Comparison of ENCODE assay signal across 8 cellular contexts in genomic region chr20:49811825-49812462, GRCh38. TPM values are rescaled to one million over a fixed set of nuclear protein-coding genes. Genes with fewer than 3 reads are reported as not detected.
DNase-seq lines count a peak whose midpoint lies in the region; ATAC-seq, FAIRE-seq and TF ChIP-seq lines count a peak whose summit lies in the region.

No MANE protein-coding gene starts in this region.

- H3K4me3 ChIP-seq in iPS DF 6.9 (ENCODE audit: low read length) (peak overlapping the region; percentile 92; the same call in 1 of the 2 replicates), small intestine (ENCODE audit: low read depth in 1 of 2, low read length in 2 of 2) (peak overlapping the region; percentile 66 to 67)

- FAIRE-seq in small intestine (lab: Jason Lieb, UNC): no peak

- H3K27me3 Mint-ChIP-seq in CD4-positive, alpha-beta T cell: no peaks in the 10 kb centered on the region
- H3K27me3 Mint-ChIP-seq in activated naive CD8-positive, alpha-beta T cell: no peaks in the 10 kb centered on the region

- intact Hi-C loops in CD4-positive, alpha-beta T cell (cut with DNase I, micrococcal nuclease): loop anchor here (2.0 to 10.0 kb wide), 6 partner anchors 97 to 923 kb away; partner anchors contain the start of genes B4GALT5 (in 2 of the 2), SPATA2 (in 2 of the 2), PARD6B (in 1 of the 2) and UBE2V1 (in 1 of the 2)

- 0 out of 2 replicates have a peak, but pooled peaks cover 3% of the 10 kb centered on the region for H3K36me3 ChIP-seq in iPS DF 6.9 (ENCODE audit: control insufficient read depth, insufficient read depth, low read length)
- H3K36me3 ChIP-seq in small intestine (ENCODE audit: control insufficient read depth in 2 of 2, insufficient read depth in 2 of 2, low read length in 2 of 2): peaks cover 0 to 2% of the 10 kb centered on the region in 2 donors

- no peak for ATAC-seq in CD4-positive, alpha-beta T cell (ENCODE audit: poor library complexity)
- ATAC-seq in HG03378 (IDR thresholded peaks at IDR 0.05; ENCODE audit: unreplicated experiment): peak; percentile 19

- POLR2A ChIA-PET in CD4-positive, alpha-beta T cell (lab: Charles Lee): interaction anchor here (1.0 to 2.0 kb wide), 10 partner anchors 12 to 379 kb away, joined by 3 to 18 read pairs (median 4); partner anchors contain the start of genes B4GALT5, CEBPB, RNF114 and SPATA2

- peak overlapping the region; percentile 97 for H3K27ac Mint-ChIP-seq in CD4-positive, alpha-beta T cell
- peak overlapping the region; percentile 86 for H3K27ac Mint-ChIP-seq in activated naive CD8-positive, alpha-beta T cell

- H3K27me3 ChIP-seq in CD4-positive, alpha-beta T cell (ENCODE audit: control insufficient read depth, insufficient read depth, low read length): no peaks in the 10 kb centered on the region
- H3K27me3 ChIP-seq in iPS DF 6.9 (ENCODE audit: control insufficient read depth, insufficient read depth, low read length) (no peaks in the 10 kb centered on the region), small intestine (ENCODE audit: control insufficient read depth in 2 of 2, insufficient read depth in 2 of 2, low read length in 2 of 2) (no peaks in the 10 kb centered on the region)

- CTCF ChIA-PET in CD4-positive, alpha-beta T cell (lab: Charles Lee): interaction anchor here (1.2 kb wide), 1 partner anchor 10 kb away, joined by 5 read pairs; no protein-coding TSS in a partner anchor

- H3K4me1 Mint-ChIP-seq in CD4-positive, alpha-beta T cell (ENCODE audit: low read depth): peaks cover 35% of the 10 kb centered on the region
- peaks cover 37% of the 10 kb centered on the region for H3K4me1 Mint-ChIP-seq in activated naive CD8-positive, alpha-beta T cell (ENCODE audit: low read depth)

- TF ChIP-seq CTCF in CD4-positive, alpha-beta T cell (IDR thresholded peaks at IDR 0.05): no peak

- H3K9me3 Mint-ChIP-seq in CD4-positive, alpha-beta T cell: no peaks in the 10 kb centered on the region
- H3K9me3 Mint-ChIP-seq in activated naive CD8-positive, alpha-beta T cell (ENCODE audit: low read depth): no peaks in the 10 kb centered on the region

- WGBS in iPS DF 6.9 (ENCODE audit: insufficient coverage, insufficient read length): no CpG with 5 or more reads among the region's 10 CpGs
- WGBS in small intestine, 3 donors: 10 to 22% (median 21%) methylated on average over 10 of the region's 10 CpGs

- peak overlapping the region; percentile 89 for H3K27ac ChIP-seq in CD4-positive, alpha-beta T cell (ENCODE audit: low read depth, low read length)
- H3K27ac ChIP-seq in iPS DF 6.9 (ENCODE audit: low read length): no peak overlapping the region
- peak overlapping the region; percentile 88 to 91 for H3K27ac ChIP-seq in small intestine (ENCODE audit: low read depth in 1 of 2, low read length in 1 of 2)

- no peak for DNase-seq in CD4-positive, alpha-beta T cell
- no peak for DNase-seq in iPS DF 6.9 (ENCODE audit: low read depth, low spot score)
- no peak for DNase-seq in small intestine
- DNase-seq in AG08396 (ENCODE audit: low spot score): no peak
- DNase-seq in stimulated activated CD4-positive, alpha-beta T cell treated with anti-CD3 and anti-CD28 coated beads, Interleukin-4, amount 100 ng/mL, for 4 hours: no peak
- no peak for DNase-seq in CD1c-positive myeloid dendritic cell (ENCODE audit: extremely low spot score)

- peaks cover 37% of the 10 kb centered on the region for H3K36me3 Mint-ChIP-seq in CD4-positive, alpha-beta T cell (ENCODE audit: low read depth)
- H3K36me3 Mint-ChIP-seq in activated naive CD8-positive, alpha-beta T cell: peaks cover 3% of the 10 kb centered on the region

- peaks cover 2% of the 10 kb centered on the region; the same call in 1 of the 2 replicates for H3K4me1 ChIP-seq in iPS DF 6.9 (ENCODE audit: control insufficient read depth, insufficient read depth, low read length)
- peaks cover 2 to 5% of the 10 kb centered on the region in 2 donors for H3K4me1 ChIP-seq in small intestine (ENCODE audit: control insufficient read depth in 2 of 2, insufficient read depth in 1 of 2, low read depth in 1 of 2, low read length in 1 of 2)

- peak overlapping the region; percentile 93 for H3K4me3 Mint-ChIP-seq in CD4-positive, alpha-beta T cell
- peak overlapping the region; percentile 87 for H3K4me3 Mint-ChIP-seq in activated naive CD8-positive, alpha-beta T cell

- no peaks in the 10 kb centered on the region for H3K9me3 ChIP-seq in CD4-positive, alpha-beta T cell (ENCODE audit: control insufficient read depth, low read length)
- H3K9me3 ChIP-seq in iPS DF 6.9 (ENCODE audit: control insufficient read depth, insufficient read depth, low read length) (no peaks in the 10 kb centered on the region), small intestine (ENCODE audit: control insufficient read depth, low read depth) (no peaks in the 10 kb centered on the region)

RNA-seq across cellular contexts. Expression of gene SLC9A8, which starts 0.7 kb away (rescaled TPM):
- total RNA-seq in CD4-positive, alpha-beta T cell: 10 to 100 TPM; 29.5 to 30.2 TPM
- polyA plus RNA-seq in small intestine: 1 to 10 TPM; 3.5 to 8.3 (median 4.0) TPM
